In the genomic region with DNA sequence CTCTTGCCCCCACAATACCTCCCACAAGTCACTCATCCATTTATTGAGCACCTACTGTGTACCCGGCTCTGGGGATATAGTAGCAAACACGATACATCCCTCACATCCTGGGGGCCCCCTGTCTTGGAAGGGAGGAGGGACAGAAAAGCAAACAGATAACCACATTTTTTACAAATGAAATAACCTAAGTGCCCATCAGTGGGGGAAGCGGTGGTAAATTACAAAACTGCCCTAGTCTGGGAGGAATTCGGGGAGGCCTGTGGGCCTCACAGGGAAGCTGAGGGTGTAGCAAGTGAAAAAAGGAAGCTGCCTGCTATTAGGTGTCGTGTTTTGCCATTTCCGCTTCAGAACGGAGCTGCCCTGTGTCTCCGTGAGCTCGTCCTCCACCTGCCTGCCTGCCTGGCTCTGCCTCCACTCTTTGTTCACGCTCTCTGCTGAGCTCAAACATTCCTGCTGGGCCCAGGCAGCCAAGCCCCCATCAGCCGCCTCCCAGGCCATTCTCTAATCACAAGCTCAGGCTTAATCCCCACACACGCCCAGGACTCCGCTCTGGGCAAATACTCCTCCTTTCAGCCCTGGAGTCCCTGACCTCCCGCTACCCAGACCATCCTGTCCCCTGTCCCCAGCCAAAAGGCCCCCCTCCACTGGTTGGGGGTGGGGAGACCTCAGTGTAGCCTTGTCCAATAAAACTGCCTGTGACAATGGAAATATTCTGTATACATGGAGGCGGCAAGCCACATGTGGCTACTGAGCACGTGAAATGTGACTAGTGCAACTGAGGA, we compare ENCODE assay signal across 1 cellular context.
TF ChIP-seq lines count a peak whose summit lies in the region.

No MANE protein-coding gene starts in this region.

TF ChIP-seq in HepG2, 621 proteins besides CTCF, POLR2A, EP300 and RAD21 (continued from another document and continues in another):
- TF ChIP-seq PAF1 (CRISPR knock-in tag; IDR thresholded peaks at IDR 0.05) (no peak), KAT7 (CRISPR knock-in tag; IDR thresholded peaks at IDR 0.05; ENCODE audit: borderline replicate concordance) (no peak), PRPF4 (IDR thresholded peaks at IDR 0.05; ENCODE audit: low read depth, low read length, poor library complexity, severe bottlenecking) (no peak), ZKSCAN1 (IDR thresholded peaks at IDR 0.05; ENCODE audit: low read length) (peak; percentile 18; the same call in 1 of the 2 replicates), MAFF (IDR thresholded peaks at IDR 0.05; ENCODE audit: low read depth, low read length) (no peak), POLR2G (IDR thresholded peaks at IDR 0.05; ENCODE audit: low read depth, low read length) (peak; percentile 73; the same call in 1 of the 2 replicates), ZSCAN21 (CRISPR knock-in tag; IDR thresholded peaks at IDR 0.05; ENCODE audit: borderline replicate concordance) (0 out of 2 replicates have a peak, but pooled peaks have one; percentile 12), ZNF607 (CRISPR knock-in tag; IDR thresholded peaks at IDR 0.05; ENCODE audit: borderline replicate concordance) (no peak), ZNF282 (IDR thresholded peaks at IDR 0.05; ENCODE audit: partially characterized antibody) (no peak), GABPA (IDR thresholded peaks at IDR 0.05; ENCODE audit: low read depth, low read length) (peak; percentile 68), GABPA (CRISPR knock-in tag; IDR thresholded peaks at IDR 0.05; ENCODE audit: low read depth) (peak; percentile 84), ZNF749 (CRISPR knock-in tag; IDR thresholded peaks at IDR 0.05; ENCODE audit: borderline replicate concordance) (0 out of 2 replicates have a peak, but pooled peaks have one; percentile 35), ZNF34 (CRISPR knock-in tag; IDR thresholded peaks at IDR 0.05; ENCODE audit: borderline replicate concordance) (0 out of 2 replicates have a peak, but pooled peaks have one; percentile 58), NPAS2 (CRISPR knock-in tag; IDR thresholded peaks at IDR 0.05; ENCODE audit: borderline replicate concordance) (no peak), TGIF2 (CRISPR knock-in tag; IDR thresholded peaks at IDR 0.05) (peak; percentile 17; the same call in 1 of the 2 replicates), MTF1 (CRISPR knock-in tag; IDR thresholded peaks at IDR 0.05) (no peak), STAT5B (CRISPR knock-in tag; IDR thresholded peaks at IDR 0.05) (no peak), CBFB (CRISPR knock-in tag; IDR thresholded peaks at IDR 0.05) (peak; percentile 73; the same call in 1 of the 2 replicates), ZNF552 (CRISPR knock-in tag; IDR thresholded peaks at IDR 0.05; ENCODE audit: borderline replicate concordance) (no peak), KLF11 (CRISPR knock-in tag; IDR thresholded peaks at IDR 0.05) (peak; percentile 90), STAG1 (CRISPR knock-in tag; IDR thresholded peaks at IDR 0.05) (peak; percentile 19; the same call in 1 of the 2 replicates), RARA (CRISPR knock-in tag; IDR thresholded peaks at IDR 0.05) (peak; percentile 63), ESRRA (CRISPR knock-in tag; IDR thresholded peaks at IDR 0.05; ENCODE audit: low read depth) (0 out of 2 replicates have a peak, but pooled peaks have one; percentile 41), ZNF839 (CRISPR knock-in tag; IDR thresholded peaks at IDR 0.05; ENCODE audit: borderline replicate concordance) (0 out of 2 replicates have a peak, but pooled peaks have one; percentile 40), FOXA1 (IDR thresholded peaks at IDR 0.05) (no peak), FOXA1 (CRISPR knock-in tag; IDR thresholded peaks at IDR 0.05) (peak; percentile 6; the same call in 1 of the 2 replicates)
- TF ChIP-seq, protein P1, sequence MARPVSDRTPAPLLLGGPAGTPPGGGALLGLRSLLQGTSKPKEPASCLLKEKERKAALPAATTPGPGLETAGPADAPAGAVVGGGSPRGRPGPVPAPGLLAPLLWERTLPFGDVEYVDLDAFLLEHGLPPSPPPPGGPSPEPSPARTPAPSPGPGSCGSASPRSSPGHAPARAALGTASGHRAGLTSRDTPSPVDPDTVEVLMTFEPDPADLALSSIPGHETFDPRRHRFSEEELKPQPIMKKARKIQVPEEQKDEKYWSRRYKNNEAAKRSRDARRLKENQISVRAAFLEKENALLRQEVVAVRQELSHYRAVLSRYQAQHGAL (CRISPR knock-in tag; IDR thresholded peaks at IDR 0.05; ENCODE audit: not compliant biosample characterization): no peak
- TF ChIP-seq, protein P2, sequence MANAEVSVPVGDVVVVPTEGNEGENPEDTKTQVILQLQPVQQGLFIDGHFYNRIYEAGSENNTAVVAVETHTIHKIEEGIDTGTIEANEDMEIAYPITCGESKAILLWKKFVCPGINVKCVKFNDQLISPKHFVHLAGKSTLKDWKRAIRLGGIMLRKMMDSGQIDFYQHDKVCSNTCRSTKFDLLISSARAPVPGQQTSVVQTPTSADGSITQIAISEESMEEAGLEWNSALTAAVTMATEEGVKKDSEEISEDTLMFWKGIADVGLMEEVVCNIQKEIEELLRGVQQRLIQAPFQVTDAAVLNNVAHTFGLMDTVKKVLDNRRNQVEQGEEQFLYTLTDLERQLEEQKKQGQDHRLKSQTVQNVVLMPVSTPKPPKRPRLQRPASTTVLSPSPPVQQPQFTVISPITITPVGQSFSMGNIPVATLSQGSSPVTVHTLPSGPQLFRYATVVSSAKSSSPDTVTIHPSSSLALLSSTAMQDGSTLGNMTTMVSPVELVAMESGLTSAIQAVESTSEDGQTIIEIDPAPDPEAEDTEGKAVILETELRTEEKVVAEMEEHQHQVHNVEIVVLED (CRISPR knock-in tag; IDR thresholded peaks at IDR 0.05; ENCODE audit: borderline replicate concordance): peak; percentile 31; the same call in 1 of the 2 replicates
- TF ChIP-seq, protein P3, sequence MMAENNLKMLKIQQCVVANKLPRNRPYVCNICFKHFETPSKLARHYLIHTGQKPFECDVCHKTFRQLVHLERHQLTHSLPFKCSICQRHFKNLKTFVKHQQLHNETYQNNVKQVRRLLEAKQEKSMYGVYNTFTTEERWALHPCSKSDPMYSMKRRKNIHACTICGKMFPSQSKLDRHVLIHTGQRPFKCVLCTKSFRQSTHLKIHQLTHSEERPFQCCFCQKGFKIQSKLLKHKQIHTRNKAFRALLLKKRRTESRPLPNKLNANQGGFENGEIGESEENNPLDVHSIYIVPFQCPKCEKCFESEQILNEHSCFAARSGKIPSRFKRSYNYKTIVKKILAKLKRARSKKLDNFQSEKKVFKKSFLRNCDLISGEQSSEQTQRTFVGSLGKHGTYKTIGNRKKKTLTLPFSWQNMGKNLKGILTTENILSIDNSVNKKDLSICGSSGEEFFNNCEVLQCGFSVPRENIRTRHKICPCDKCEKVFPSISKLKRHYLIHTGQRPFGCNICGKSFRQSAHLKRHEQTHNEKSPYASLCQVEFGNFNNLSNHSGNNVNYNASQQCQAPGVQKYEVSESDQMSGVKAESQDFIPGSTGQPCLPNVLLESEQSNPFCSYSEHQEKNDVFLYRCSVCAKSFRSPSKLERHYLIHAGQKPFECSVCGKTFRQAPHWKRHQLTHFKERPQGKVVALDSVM (CRISPR knock-in tag; IDR thresholded peaks at IDR 0.05): peak; percentile 80; the same call in 1 of the 2 replicates
- TF ChIP-seq, protein P4, sequence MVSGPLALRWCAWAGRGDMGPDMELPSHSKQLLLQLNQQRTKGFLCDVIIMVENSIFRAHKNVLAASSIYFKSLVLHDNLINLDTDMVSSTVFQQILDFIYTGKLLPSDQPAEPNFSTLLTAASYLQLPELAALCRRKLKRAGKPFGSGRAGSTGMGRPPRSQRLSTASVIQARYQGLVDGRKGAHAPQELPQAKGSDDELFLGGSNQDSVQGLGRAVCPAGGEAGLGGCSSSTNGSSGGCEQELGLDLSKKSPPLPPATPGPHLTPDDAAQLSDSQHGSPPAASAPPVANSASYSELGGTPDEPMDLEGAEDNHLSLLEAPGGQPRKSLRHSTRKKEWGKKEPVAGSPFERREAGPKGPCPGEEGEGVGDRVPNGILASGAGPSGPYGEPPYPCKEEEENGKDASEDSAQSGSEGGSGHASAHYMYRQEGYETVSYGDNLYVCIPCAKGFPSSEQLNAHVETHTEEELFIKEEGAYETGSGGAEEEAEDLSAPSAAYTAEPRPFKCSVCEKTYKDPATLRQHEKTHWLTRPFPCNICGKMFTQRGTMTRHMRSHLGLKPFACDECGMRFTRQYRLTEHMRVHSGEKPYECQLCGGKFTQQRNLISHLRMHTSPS (CRISPR knock-in tag; IDR thresholded peaks at IDR 0.05; ENCODE audit: low read depth): peak; percentile 39; the same call in 1 of the 2 replicates
- TF ChIP-seq, protein P5, sequence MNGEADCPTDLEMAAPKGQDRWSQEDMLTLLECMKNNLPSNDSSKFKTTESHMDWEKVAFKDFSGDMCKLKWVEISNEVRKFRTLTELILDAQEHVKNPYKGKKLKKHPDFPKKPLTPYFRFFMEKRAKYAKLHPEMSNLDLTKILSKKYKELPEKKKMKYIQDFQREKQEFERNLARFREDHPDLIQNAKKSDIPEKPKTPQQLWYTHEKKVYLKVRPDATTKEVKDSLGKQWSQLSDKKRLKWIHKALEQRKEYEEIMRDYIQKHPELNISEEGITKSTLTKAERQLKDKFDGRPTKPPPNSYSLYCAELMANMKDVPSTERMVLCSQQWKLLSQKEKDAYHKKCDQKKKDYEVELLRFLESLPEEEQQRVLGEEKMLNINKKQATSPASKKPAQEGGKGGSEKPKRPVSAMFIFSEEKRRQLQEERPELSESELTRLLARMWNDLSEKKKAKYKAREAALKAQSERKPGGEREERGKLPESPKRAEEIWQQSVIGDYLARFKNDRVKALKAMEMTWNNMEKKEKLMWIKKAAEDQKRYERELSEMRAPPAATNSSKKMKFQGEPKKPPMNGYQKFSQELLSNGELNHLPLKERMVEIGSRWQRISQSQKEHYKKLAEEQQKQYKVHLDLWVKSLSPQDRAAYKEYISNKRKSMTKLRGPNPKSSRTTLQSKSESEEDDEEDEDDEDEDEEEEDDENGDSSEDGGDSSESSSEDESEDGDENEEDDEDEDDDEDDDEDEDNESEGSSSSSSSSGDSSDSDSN (CRISPR knock-in tag; IDR thresholded peaks at IDR 0.05): peak; percentile 86
- TF ChIP-seq, protein P6, sequence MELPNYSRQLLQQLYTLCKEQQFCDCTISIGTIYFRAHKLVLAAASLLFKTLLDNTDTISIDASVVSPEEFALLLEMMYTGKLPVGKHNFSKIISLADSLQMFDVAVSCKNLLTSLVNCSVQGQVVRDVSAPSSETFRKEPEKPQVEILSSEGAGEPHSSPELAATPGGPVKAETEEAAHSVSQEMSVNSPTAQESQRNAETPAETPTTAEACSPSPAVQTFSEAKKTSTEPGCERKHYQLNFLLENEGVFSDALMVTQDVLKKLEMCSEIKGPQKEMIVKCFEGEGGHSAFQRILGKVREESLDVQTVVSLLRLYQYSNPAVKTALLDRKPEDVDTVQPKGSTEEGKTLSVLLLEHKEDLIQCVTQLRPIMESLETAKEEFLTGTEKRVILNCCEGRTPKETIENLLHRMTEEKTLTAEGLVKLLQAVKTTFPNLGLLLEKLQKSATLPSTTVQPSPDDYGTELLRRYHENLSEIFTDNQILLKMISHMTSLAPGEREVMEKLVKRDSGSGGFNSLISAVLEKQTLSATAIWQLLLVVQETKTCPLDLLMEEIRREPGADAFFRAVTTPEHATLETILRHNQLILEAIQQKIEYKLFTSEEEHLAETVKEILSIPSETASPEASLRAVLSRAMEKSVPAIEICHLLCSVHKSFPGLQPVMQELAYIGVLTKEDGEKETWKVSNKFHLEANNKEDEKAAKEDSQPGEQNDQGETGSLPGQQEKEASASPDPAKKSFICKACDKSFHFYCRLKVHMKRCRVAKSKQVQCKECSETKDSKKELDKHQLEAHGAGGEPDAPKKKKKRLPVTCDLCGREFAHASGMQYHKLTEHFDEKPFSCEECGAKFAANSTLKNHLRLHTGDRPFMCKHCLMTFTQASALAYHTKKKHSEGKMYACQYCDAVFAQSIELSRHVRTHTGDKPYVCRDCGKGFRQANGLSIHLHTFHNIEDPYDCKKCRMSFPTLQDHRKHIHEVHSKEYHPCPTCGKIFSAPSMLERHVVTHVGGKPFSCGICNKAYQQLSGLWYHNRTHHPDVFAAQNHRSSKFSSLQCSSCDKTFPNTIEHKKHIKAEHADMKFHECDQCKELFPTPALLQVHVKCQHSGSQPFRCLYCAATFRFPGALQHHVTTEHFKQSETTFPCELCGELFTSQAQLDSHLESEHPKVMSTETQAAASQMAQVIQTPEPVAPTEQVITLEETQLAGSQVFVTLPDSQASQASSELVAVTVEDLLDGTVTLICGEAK (IDR thresholded peaks at IDR 0.05): peak; percentile 33; the same call in 1 of the 2 replicates
- TF ChIP-seq, protein P6 (CRISPR knock-in tag; IDR thresholded peaks at IDR 0.05): peak; percentile 74; the same call in 1 of the 2 replicates
- TF ChIP-seq, protein P7, sequence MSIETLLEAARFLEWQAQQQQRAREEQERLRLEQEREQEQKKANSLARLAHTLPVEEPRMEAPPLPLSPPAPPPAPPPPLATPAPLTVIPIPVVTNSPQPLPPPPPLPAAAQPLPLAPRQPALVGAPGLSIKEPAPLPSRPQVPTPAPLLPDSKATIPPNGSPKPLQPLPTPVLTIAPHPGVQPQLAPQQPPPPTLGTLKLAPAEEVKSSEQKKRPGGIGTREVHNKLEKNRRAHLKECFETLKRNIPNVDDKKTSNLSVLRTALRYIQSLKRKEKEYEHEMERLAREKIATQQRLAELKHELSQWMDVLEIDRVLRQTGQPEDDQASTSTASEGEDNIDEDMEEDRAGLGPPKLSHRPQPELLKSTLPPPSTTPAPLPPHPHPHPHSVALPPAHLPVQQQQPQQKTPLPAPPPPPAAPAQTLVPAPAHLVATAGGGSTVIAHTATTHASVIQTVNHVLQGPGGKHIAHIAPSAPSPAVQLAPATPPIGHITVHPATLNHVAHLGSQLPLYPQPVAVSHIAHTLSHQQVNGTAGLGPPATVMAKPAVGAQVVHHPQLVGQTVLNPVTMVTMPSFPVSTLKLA (IDR thresholded peaks at IDR 0.05): no peak
